ENCODE assay signal across 1 cellular context in the genomic region with DNA sequence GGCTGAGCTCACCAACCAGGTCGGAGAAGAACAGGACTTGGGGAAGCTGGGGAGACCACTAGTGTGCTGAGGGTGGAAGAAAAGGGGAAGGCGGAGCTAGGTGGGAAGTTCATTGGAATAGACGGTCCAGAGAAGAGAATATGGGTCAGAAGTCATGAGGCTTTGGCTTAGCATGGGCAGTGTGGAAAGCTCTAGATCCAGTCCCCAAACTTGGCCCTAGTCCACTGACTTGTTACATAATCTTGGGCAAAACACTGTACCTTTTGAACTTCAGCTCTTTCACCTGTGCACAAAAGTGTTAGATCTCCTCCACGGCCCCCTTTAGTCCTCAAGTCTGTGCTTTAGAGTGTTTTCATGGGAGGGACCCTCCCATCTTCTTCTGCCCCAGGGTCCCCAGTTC.
TF ChIP-seq lines count a peak whose summit lies in the region.

No MANE protein-coding gene starts in this region.

TF ChIP-seq in K562, 482 proteins besides CTCF, POLR2A, EP300 and RAD21:
- TF ChIP-seq, protein P1, sequence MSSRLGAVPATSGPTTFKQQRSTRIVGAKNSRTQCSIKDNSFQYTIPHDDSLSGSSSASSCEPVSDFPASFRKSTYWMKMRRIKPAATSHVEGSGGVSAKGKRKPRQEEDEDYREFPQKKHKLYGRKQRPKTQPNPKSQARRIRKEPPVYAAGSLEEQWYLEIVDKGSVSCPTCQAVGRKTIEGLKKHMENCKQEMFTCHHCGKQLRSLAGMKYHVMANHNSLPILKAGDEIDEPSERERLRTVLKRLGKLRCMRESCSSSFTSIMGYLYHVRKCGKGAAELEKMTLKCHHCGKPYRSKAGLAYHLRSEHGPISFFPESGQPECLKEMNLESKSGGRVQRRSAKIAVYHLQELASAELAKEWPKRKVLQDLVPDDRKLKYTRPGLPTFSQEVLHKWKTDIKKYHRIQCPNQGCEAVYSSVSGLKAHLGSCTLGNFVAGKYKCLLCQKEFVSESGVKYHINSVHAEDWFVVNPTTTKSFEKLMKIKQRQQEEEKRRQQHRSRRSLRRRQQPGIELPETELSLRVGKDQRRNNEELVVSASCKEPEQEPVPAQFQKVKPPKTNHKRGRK (tag; IDR thresholded peaks at IDR 0.05), result no peak
- TF ChIP-seq ZNF124 (CRISPR knock-in tag; IDR thresholded peaks at IDR 0.05), result no peak
- TF ChIP-seq, protein P2, sequence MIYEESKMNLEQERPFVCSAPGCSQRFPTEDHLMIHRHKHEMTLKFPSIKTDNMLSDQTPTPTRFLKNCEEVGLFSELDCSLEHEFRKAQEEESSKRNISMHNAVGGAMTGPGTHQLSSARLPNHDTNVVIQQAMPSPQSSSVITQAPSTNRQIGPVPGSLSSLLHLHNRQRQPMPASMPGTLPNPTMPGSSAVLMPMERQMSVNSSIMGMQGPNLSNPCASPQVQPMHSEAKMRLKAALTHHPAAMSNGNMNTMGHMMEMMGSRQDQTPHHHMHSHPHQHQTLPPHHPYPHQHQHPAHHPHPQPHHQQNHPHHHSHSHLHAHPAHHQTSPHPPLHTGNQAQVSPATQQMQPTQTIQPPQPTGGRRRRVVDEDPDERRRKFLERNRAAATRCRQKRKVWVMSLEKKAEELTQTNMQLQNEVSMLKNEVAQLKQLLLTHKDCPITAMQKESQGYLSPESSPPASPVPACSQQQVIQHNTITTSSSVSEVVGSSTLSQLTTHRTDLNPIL (CRISPR knock-in tag; IDR thresholded peaks at IDR 0.05), result no peak
